Comparison of ENCODE assay signal across 15 cellular contexts in the genomic region with DNA sequence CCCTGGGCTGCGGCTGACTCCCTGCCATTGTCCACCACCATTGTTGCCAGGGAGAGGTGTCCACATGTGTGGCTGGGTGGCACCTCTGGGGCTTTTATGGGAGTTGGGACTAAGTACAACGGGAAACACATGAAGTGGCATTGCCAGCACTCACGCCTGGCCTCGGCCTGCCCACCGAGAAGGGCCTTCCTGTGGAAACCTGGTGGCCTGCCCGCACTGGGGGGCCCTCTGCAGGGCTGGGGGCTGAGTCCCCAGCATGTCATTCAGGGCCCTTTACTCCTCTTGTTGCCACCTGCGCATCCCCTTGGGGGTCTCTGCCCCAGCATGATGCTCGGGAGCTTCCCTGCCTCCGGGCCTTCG. TPM values are rescaled to one million over a fixed set of nuclear protein-coding genes. Genes with fewer than 3 reads are reported as not detected.
DNase-seq lines count a peak whose midpoint lies in the region; ATAC-seq and TF ChIP-seq lines count a peak whose summit lies in the region.
"Had no signal": no experiment of that assay in that cellular context is flagged by ENCODE, and none has a peak within 500 bp of the region (broad histone marks: within the 10 kb centered on the region; RNA-seq: fewer than 3 reads in every experiment).

No MANE protein-coding gene starts in this region.

- peaks cover 67% of the 10 kb centered on the region for H3K4me1 Mint-ChIP-seq in activated CD8-positive, alpha-beta T cell treated with anti-CD3 and anti-CD28 coated beads, Interleukin-2, amount 10 ng/mL, durations not matched to agents 7 days and 5 days (ENCODE audit: low read depth)
- H3K4me1 Mint-ChIP-seq in natural killer cell = peaks cover 23 to 32% of the 10 kb centered on the region in 2 donors

- POLR2A ChIA-PET in activated CD8-positive, alpha-beta T cell treated with anti-CD3 and anti-CD28 coated beads, Interleukin-2, amount 10 ng/mL, durations not matched to agents 7 days and 5 days (lab: Charles Lee) = interaction anchor here (0.9 to 6.3 kb wide), 20 partner anchors 8 to 134 kb away, joined by 4 to 106 read pairs (median 8); no protein-coding TSS in a partner anchor

- H3K9me3 Mint-ChIP-seq in activated CD8-positive, alpha-beta T cell treated with anti-CD3 and anti-CD28 coated beads, Interleukin-2, amount 10 ng/mL, durations not matched to agents 7 days and 5 days (ENCODE audit: insufficient read depth) = no peaks in the 10 kb centered on the region
- no peaks in the 10 kb centered on the region for H3K9me3 Mint-ChIP-seq in natural killer cell

- H3K27me3 Mint-ChIP-seq in activated CD8-positive, alpha-beta T cell treated with anti-CD3 and anti-CD28 coated beads, Interleukin-2, amount 10 ng/mL, durations not matched to agents 7 days and 5 days (ENCODE audit: low read depth) = no peaks in the 10 kb centered on the region
- peaks cover 8 to 24% of the 10 kb centered on the region in 2 donors for H3K27me3 Mint-ChIP-seq in natural killer cell (ENCODE audit: low read depth in 2 of 2)

- peak overlapping the region; percentile 92 for H3K4me3 Mint-ChIP-seq in activated CD8-positive, alpha-beta T cell treated with anti-CD3 and anti-CD28 coated beads, Interleukin-2, amount 10 ng/mL, durations not matched to agents 7 days and 5 days
- H3K4me3 Mint-ChIP-seq in natural killer cell = peak overlapping the region; percentile 93

- peak; percentile 4 for ATAC-seq in HG03066 (IDR thresholded peaks at IDR 0.05; ENCODE audit: low read depth, unreplicated experiment)
- no peak for ATAC-seq in activated CD8-positive, alpha-beta T cell treated with anti-CD3 and anti-CD28 coated beads, Interleukin-2, amount 10 ng/mL, durations not matched to agents 7 days and 5 days
- no peak for ATAC-seq in natural killer cell
- no peak for ATAC-seq in GM21737 (IDR thresholded peaks at IDR 0.05; ENCODE audit: unreplicated experiment)
- ATAC-seq: SK-N-SH treated with all-trans-retinoic acid at 6 μM for 48 hours had no signal

- H3K36me3 Mint-ChIP-seq in activated CD8-positive, alpha-beta T cell treated with anti-CD3 and anti-CD28 coated beads, Interleukin-2, amount 10 ng/mL, durations not matched to agents 7 days and 5 days (ENCODE audit: low read depth) = peaks cover 42% of the 10 kb centered on the region
- H3K36me3 Mint-ChIP-seq in natural killer cell = no peaks in the 10 kb centered on the region

- CTCF ChIA-PET in activated CD8-positive, alpha-beta T cell treated with anti-CD3 and anti-CD28 coated beads, Interleukin-2, amount 10 ng/mL, durations not matched to agents 7 days and 5 days (lab: Charles Lee) = interaction anchor here (0.9 to 10.3 kb wide), 15 partner anchors 8 to 132 kb away, joined by 3 to 225 read pairs (median 7); a partner anchor contains a TSS

- H3K27ac Mint-ChIP-seq in activated CD8-positive, alpha-beta T cell treated with anti-CD3 and anti-CD28 coated beads, Interleukin-2, amount 10 ng/mL, durations not matched to agents 7 days and 5 days = peak overlapping the region; percentile 98
- H3K27ac Mint-ChIP-seq in natural killer cell = peak overlapping the region; percentile 91 to 93

- intact Hi-C loops in natural killer cell (cut with micrococcal nuclease) = loop anchor here (1.0 to 5.0 kb wide), 9 partner anchors 10 to 135 kb away; no protein-coding TSS in a partner anchor

- H3K4me3 ChIP-seq in GM12864 (ENCODE audit: low read depth, low read length) = peak overlapping the region; percentile 24
- H3K4me3 ChIP-seq: thoracic aorta had no signal

- TF ChIP-seq CTCF in GM12864 (IDR thresholded peaks at IDR 0.05; ENCODE audit: low read depth, low read length, missing control alignments) (no peak), natural killer cell (IDR thresholded peaks at IDR 0.05) (no peak)

- DNase-seq in GM12864 (ENCODE audit: low read depth) = no peak
- DNase-seq in activated CD8-positive, alpha-beta T cell treated with anti-CD3 and anti-CD28 coated beads, Interleukin-2, amount 10 ng/mL, durations not matched to agents 7 days and 5 days = peak; percentile 44
- DNase-seq in natural killer cell = no peak
- DNase-seq in H4 (ENCODE audit: low spot score) = no peak
- DNase-seq in GOT3 (lab: John Stamatoyannopoulos, UW) = no peak
- no peak for DNase-seq in KG1 (lab: John Stamatoyannopoulos, UW)
- DNase-seq: Calu3, islet precursor cell, Kasumi-1, NCI-H2081 had no signal

RNA-seq across cellular contexts. Expression of a gene that starts 35.5 kb away (rescaled TPM):
- 100 to 1,000 TPM; 144 to 147 TPM for total RNA-seq in activated CD8-positive, alpha-beta T cell treated with anti-CD3 and anti-CD28 coated beads, Interleukin-2, amount 10 ng/mL, durations not matched to agents 7 days and 5 days
- 100 to 1,000 TPM; 537 to 630 (median 601) TPM for total RNA-seq in natural killer cell
- total RNA-seq in H4 (2014; rRNA removed; shearing (Covaris generic)) = 2.9 and 4.7 TPM in 2 replicates
- total RNA-seq: frontal cortex had no signal

Comparison
In these comparisons a context has a peak if more than half of its experiments do, and no peak if none do; other contexts are left out.
1. RNA of a gene that starts 35.5 kb away (total RNA-seq): 537 to 630 TPM in natural killer cell and 144 to 147 TPM in activated CD8-positive, alpha-beta T cell treated with anti-CD3 and anti-CD28 coated beads, Interleukin-2, amount 10 ng/mL, durations not matched to agents 7 days and 5 days; 2.9 to 4.7 TPM in H4; every median in the first group is over 10 times any median in the second.